ENCODE assay signal across 1 cellular context in the genomic region with DNA sequence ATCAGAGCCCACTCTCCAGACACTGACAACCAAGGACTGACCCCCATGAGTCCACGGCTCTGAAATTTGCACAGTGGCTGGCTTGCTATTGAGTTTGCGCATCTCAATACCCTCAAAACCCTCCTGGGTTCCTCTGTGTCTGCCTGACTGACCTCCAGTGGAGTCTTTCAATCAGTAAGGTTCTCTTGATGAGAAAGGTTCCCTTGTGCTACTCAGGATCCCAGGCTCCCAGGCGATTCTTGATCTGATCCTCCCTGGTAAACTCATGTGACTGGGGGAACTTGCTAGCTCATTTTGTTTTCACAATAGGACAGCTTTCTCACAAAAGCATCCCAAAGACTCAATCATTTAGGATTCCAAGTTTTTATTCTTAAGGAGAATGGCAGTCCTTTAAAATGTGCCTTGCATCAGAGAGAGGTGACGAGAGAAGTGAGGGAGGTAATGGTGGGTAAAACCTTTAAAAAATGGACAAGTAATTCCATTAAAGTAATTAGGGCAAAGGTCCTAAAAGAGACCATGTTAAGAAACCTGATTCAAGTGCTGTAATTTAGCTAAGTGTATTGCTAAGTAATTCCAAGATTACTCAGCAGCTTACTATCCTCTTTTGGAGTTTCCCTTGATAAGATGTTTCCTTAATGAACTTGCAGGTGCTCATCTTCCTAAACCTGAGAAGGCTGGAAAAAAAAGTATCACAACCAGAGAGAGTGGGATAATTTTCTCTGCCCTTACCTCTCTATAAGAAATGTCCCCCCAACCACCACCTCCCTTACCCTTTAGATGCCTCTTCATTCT.
TF ChIP-seq lines count a peak whose summit lies in the region.

No MANE protein-coding gene starts in this region.

TF ChIP-seq in IMR-90, 13 proteins besides CTCF, POLR2A, EP300 and RAD21:
- TF ChIP-seq FOS (IDR thresholded peaks at IDR 0.05; ENCODE audit: low read depth, low read length): 0 out of 2 replicates have a peak, but pooled peaks have one; percentile 30
- TF ChIP-seq, protein P1, sequence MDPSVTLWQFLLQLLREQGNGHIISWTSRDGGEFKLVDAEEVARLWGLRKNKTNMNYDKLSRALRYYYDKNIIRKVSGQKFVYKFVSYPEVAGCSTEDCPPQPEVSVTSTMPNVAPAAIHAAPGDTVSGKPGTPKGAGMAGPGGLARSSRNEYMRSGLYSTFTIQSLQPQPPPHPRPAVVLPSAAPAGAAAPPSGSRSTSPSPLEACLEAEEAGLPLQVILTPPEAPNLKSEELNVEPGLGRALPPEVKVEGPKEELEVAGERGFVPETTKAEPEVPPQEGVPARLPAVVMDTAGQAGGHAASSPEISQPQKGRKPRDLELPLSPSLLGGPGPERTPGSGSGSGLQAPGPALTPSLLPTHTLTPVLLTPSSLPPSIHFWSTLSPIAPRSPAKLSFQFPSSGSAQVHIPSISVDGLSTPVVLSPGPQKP (IDR thresholded peaks at IDR 0.05; ENCODE audit: borderline replicate concordance, low read depth, low read length): no peak
TF ChIP-seq in IMR-90: peak in this region for 1.
